Comparison of ENCODE assay signal across 8 cellular contexts in genomic region chr7:100827330-100828226, GRCh38. TPM values are rescaled to one million over a fixed set of nuclear protein-coding genes. Genes with fewer than 3 reads are reported as not detected.
A peak's percentile ranks its signal among the peaks of the same experiment; 100 is the strongest.
DNase-seq lines count a peak whose midpoint lies in the region; ATAC-seq and TF ChIP-seq lines count a peak whose summit lies in the region.

EPHB4 (minus strand) TSS chr7:100827523; CDS start chr7:100827030, 493 bp downstream.

- H3K9me3 ChIP-seq in DOHH2 (ENCODE audit: control insufficient read depth, insufficient read depth, low read length) (no peaks in the 10 kb centered on the region), Karpas-422 (ENCODE audit: low read length) (no peaks in the 10 kb centered on the region), gastroesophageal sphincter (no peaks in the 10 kb centered on the region), neuron (ENCODE audit: low read length) (no peaks in the 10 kb centered on the region)

- H3K36me3 ChIP-seq in DOHH2 (ENCODE audit: control insufficient read depth, low read length) (no peaks in the 10 kb centered on the region), Karpas-422 (ENCODE audit: insufficient read depth, low read length) (no peaks in the 10 kb centered on the region), gastroesophageal sphincter (peaks cover 0 to 16% of the 10 kb centered on the region in 2 donors), neuron (ENCODE audit: insufficient read depth, low read length) (peaks cover 21% of the 10 kb centered on the region)

- no peaks in the 10 kb centered on the region for H3F3A ChIP-seq in DOHH2 (ENCODE audit: control insufficient read depth, insufficient read depth)

- TF ChIP-seq CTCF in DOHH2 (IDR thresholded peaks at IDR 0.05; ENCODE audit: low read depth, low read length, poor library complexity, severe bottlenecking) (peak; percentile 35), gastroesophageal sphincter (IDR thresholded peaks at IDR 0.05) (peak in 2 of 4 experiments; percentile 6 to 43)

- H3K4me2 ChIP-seq in DOHH2 (ENCODE audit: low read length) (peak within 1 kb of the TSS; percentile 42), Karpas-422 (ENCODE audit: low read depth, low read length, poor library complexity, severe bottlenecking) (no peak within 1 kb of the TSS)

- intact Hi-C loops in activated T-helper 1 cell treated with anti-CD3 and anti-CD28 coated beads, Interleukin-12 subunit alpha, Interleukin-12 subunit beta, Interleukin-2, Interleukin-4 antibody, amounts not matched to agents 30 ng/mL and 10 ng/mL and 1 ng/mL, durations not matched to agents 14 hours and 24 hours and 36 hours (cut with micrococcal nuclease), result no loop called here

- TF ChIP-seq POLR2A in gastroesophageal sphincter (IDR thresholded peaks at IDR 0.05), result peak in 1 of 2 donors; percentile 24

- peaks cover 15% of the 10 kb centered on the region for H3K4me1 Mint-ChIP-seq in activated T-helper 1 cell treated with anti-CD3 and anti-CD28 coated beads, Interleukin-12 subunit alpha, Interleukin-12 subunit beta, Interleukin-2, Interleukin-4 antibody, amounts not matched to agents 30 ng/mL and 10 ng/mL and 1 ng/mL, durations not matched to agents 14 hours and 24 hours and 36 hours (ENCODE audit: low read depth)

- no peaks in the 10 kb centered on the region for H3K36me3 Mint-ChIP-seq in activated T-helper 1 cell treated with anti-CD3 and anti-CD28 coated beads, Interleukin-12 subunit alpha, Interleukin-12 subunit beta, Interleukin-2, Interleukin-4 antibody, amounts not matched to agents 30 ng/mL and 10 ng/mL and 1 ng/mL, durations not matched to agents 14 hours and 24 hours and 36 hours (ENCODE audit: low read depth)

- no peak within 1 kb of the TSS for H3K9ac ChIP-seq in Karpas-422 (ENCODE audit: low read length)

- H3K27ac ChIP-seq in DOHH2 (ENCODE audit: low read depth, low read length) (no peak within 1 kb of the TSS), Karpas-422 (ENCODE audit: low read length) (no peak within 1 kb of the TSS), gastroesophageal sphincter (peak within 1 kb of the TSS; percentile 34 to 93 (median 86))

- no peaks in the 10 kb centered on the region for H3K9me3 Mint-ChIP-seq in activated T-helper 1 cell treated with anti-CD3 and anti-CD28 coated beads, Interleukin-12 subunit alpha, Interleukin-12 subunit beta, Interleukin-2, Interleukin-4 antibody, amounts not matched to agents 30 ng/mL and 10 ng/mL and 1 ng/mL, durations not matched to agents 14 hours and 24 hours and 36 hours

- H3K27ac Mint-ChIP-seq in activated T-helper 1 cell treated with anti-CD3 and anti-CD28 coated beads, Interleukin-12 subunit alpha, Interleukin-12 subunit beta, Interleukin-2, Interleukin-4 antibody, amounts not matched to agents 30 ng/mL and 10 ng/mL and 1 ng/mL, durations not matched to agents 14 hours and 24 hours and 36 hours, result no peak within 1 kb of the TSS

- H3K4me1 ChIP-seq in DOHH2 (ENCODE audit: control insufficient read depth, low read length) (0 out of 2 replicates have a peak, but pooled peaks cover 4% of the 10 kb centered on the region), Karpas-422 (ENCODE audit: low read length) (no peaks in the 10 kb centered on the region), gastroesophageal sphincter (peaks cover 0 to 51% (median 13%) of the 10 kb centered on the region in 3 donors), neuron (ENCODE audit: insufficient read depth, low read length) (peaks cover 14% of the 10 kb centered on the region)

- H3K4me3 ChIP-seq in DOHH2 (ENCODE audit: low read length) (peak within 1 kb of the TSS; percentile 35), Karpas-422 (ENCODE audit: low read length) (no peak within 1 kb of the TSS), gastroesophageal sphincter (peak within 1 kb of the TSS; percentile 53 to 80), neuron (ENCODE audit: low read length) (peak within 1 kb of the TSS; percentile 47)

- H3K27me3 ChIP-seq in DOHH2 (ENCODE audit: control insufficient read depth, low read length) (peaks cover 50% of the 10 kb centered on the region), Karpas-422 (ENCODE audit: low read length) (no peaks in the 10 kb centered on the region), gastroesophageal sphincter (no peaks in the 10 kb centered on the region), neuron (ENCODE audit: insufficient read depth, low read length) (no peaks in the 10 kb centered on the region)

- no peak for TF ChIP-seq EP300 in gastroesophageal sphincter (IDR thresholded peaks at IDR 0.05)

- DNase-seq in Karpas-422, result no peak
- no peak for DNase-seq in activated T-helper 1 cell treated with anti-CD3 and anti-CD28 coated beads, Interleukin-12 subunit alpha, Interleukin-12 subunit beta, Interleukin-2, Interleukin-4 antibody, amounts not matched to agents 30 ng/mL and 10 ng/mL and 1 ng/mL, durations not matched to agents 14 hours and 24 hours and 36 hours (ENCODE audit: low spot score)

- ATAC-seq in gastroesophageal sphincter, result peak; percentile 85
- no peak for ATAC-seq in GM18870 (IDR thresholded peaks at IDR 0.05; ENCODE audit: unreplicated experiment)
- no peak for ATAC-seq in HG03432 (IDR thresholded peaks at IDR 0.05; ENCODE audit: unreplicated experiment)
- no peak for ATAC-seq in HG03039 (IDR thresholded peaks at IDR 0.05; ENCODE audit: unreplicated experiment)

- H2AFZ ChIP-seq in Karpas-422 (ENCODE audit: low read length), result no peak within 1 kb of the TSS
- peak within 1 kb of the TSS; percentile 52 for H2AFZ ChIP-seq in neuron (ENCODE audit: low read depth, low read length)

- H4K20me1 ChIP-seq in DOHH2 (ENCODE audit: control insufficient read depth, insufficient read depth, low read depth, low read length) (no peaks in the 10 kb centered on the region; the same call in 1 of the 2 replicates), Karpas-422 (ENCODE audit: insufficient read depth, low read depth, low read length) (no peaks in the 10 kb centered on the region)

- H3K79me2 ChIP-seq in DOHH2 (ENCODE audit: control insufficient read depth, low read length) (no peaks in the 10 kb centered on the region), Karpas-422 (ENCODE audit: low read length) (no peaks in the 10 kb centered on the region)

- H3K27me3 Mint-ChIP-seq in activated T-helper 1 cell treated with anti-CD3 and anti-CD28 coated beads, Interleukin-12 subunit alpha, Interleukin-12 subunit beta, Interleukin-2, Interleukin-4 antibody, amounts not matched to agents 30 ng/mL and 10 ng/mL and 1 ng/mL, durations not matched to agents 14 hours and 24 hours and 36 hours (ENCODE audit: insufficient read depth), result peaks cover 43% of the 10 kb centered on the region

- 0 to 2% methylated on average over 7 to 19 of the region's 80 CpGs for WGBS in gastroesophageal sphincter (ENCODE audit: low coverage in 1 of 2), 2 donors

- no peaks in the 10 kb centered on the region for H3K9me2 ChIP-seq in DOHH2 (replicated peaks; ENCODE audit: control insufficient read depth, low read length)
- no peaks in the 10 kb centered on the region for H3K9me2 ChIP-seq in Karpas-422 (replicated peaks; ENCODE audit: insufficient read depth, low read length)

- H3K4me3 Mint-ChIP-seq in activated T-helper 1 cell treated with anti-CD3 and anti-CD28 coated beads, Interleukin-12 subunit alpha, Interleukin-12 subunit beta, Interleukin-2, Interleukin-4 antibody, amounts not matched to agents 30 ng/mL and 10 ng/mL and 1 ng/mL, durations not matched to agents 14 hours and 24 hours and 36 hours, result peak within 1 kb of the TSS; percentile 78

RNA-seq across cellular contexts. Expression of gene EPHB4, which starts in this region (rescaled TPM):
- total RNA-seq in Karpas-422 (2014; rRNA removed; shearing (Covaris generic); ENCODE audit: low replicate concordance), result 9.3 and 21.6 TPM in 2 replicates
- 2.4 and 2.8 TPM in 2 replicates for total RNA-seq in activated T-helper 1 cell treated with anti-CD3 and anti-CD28 coated beads, Interleukin-12 subunit alpha, Interleukin-12 subunit beta, Interleukin-2, Interleukin-4 antibody, amounts not matched to agents 30 ng/mL and 10 ng/mL and 1 ng/mL, durations not matched to agents 14 hours and 24 hours and 36 hours
- 10 to 100 TPM; 19.0 to 55.6 (median 41.5) TPM for total RNA-seq in gastroesophageal sphincter

Comparison
In these comparisons a context has a peak if more than half of its experiments do, and no peak if none do; other contexts are left out.
1. H3K27ac ChIP-seq: peak in gastroesophageal sphincter (4 of 4); none in DOHH2 (single experiment) and Karpas-422 (single experiment).